ENCODE assay signal across 13 cellular contexts in the genomic region with DNA sequence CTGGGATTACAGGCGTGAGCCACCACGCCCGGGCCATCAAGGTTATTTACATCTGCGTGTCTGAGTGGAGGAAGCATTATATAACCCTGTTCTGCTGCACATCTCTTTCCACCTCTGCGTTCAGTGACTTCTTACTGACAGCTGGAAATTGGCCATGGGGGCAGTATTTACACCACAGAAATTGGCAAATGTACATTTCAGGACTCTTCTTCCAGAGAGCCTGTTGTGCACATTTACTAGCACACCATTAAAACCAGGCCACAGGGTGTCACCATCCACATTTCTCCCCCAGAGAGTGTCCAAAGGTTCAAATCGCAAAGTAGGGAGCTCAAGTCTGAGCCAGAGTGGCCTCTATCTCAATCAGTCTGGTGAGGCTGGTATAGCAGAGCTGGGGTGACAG.
DNase-seq lines count a peak whose midpoint lies in the region; ATAC-seq, FAIRE-seq and TF ChIP-seq lines count a peak whose summit lies in the region.
"Had no signal": no experiment of that assay in that cellular context is flagged by ENCODE, and none has a peak within 500 bp of the region (broad histone marks: within the 10 kb centered on the region; RNA-seq: fewer than 3 reads in every experiment).

No MANE protein-coding gene starts in this region.

- FAIRE-seq in small intestine (lab: Jason Lieb, UNC), result no peak

- no peaks in the 10 kb centered on the region for H3K9me3 ChIP-seq in small intestine (ENCODE audit: control insufficient read depth, low read depth)
- no peaks in the 10 kb centered on the region for H3K9me3 ChIP-seq in adrenal gland (replicated peaks in 1 of 3)
- H3K9me3 ChIP-seq: left ventricle myocardium inferior had no signal

- WGBS in small intestine, 3 donors, result 83 to 94% (median 84%) methylated on average over 6 of the region's 6 CpGs
- 95 to 97% (median 96%) methylated on average over 6 of the region's 6 CpGs for WGBS in adrenal gland, 4 donors

- TF ChIP-seq CTCF in RWPE1 (conservative IDR thresholded peaks at IDR 0.05; ENCODE audit: low read depth) (no peak), coronary artery (IDR thresholded peaks at IDR 0.05) (no peak), adrenal gland (IDR thresholded peaks at IDR 0.05) (no peak)

- no peak for ATAC-seq in HG03571 (IDR thresholded peaks at IDR 0.05; ENCODE audit: unreplicated experiment)

- H3K4me1 ChIP-seq in small intestine (ENCODE audit: control insufficient read depth in 2 of 2, insufficient read depth in 1 of 2, low read depth in 1 of 2, low read length in 1 of 2) (peaks cover 20 to 30% of the 10 kb centered on the region in 2 donors), adrenal gland (replicated peaks in 1 of 2) (peaks cover 30 to 49% of the 10 kb centered on the region in 2 donors)

- CTCF ChIA-PET in RWPE1 (lab: Yijun Ruan, JAX), result interaction anchor here (0.6 kb wide), 1 partner anchor 11 kb away, joined by 4 read pairs; no protein-coding TSS in a partner anchor

- H3K27me3 ChIP-seq in small intestine (ENCODE audit: control insufficient read depth in 2 of 2, insufficient read depth in 2 of 2, low read length in 2 of 2) (no peaks in the 10 kb centered on the region), adrenal gland (no peaks in the 10 kb centered on the region)

- H3K27ac ChIP-seq in RWPE1 (peak overlapping the region; percentile 84), coronary artery (peak overlapping the region; percentile 70 to 83), small intestine (ENCODE audit: low read depth in 1 of 2, low read length in 1 of 2) (peak overlapping the region in 1 of 2 donors; percentile 81), adrenal gland (peak overlapping the region in 1 of 5 donors; percentile 46)
- H3K27ac ChIP-seq: left ventricle myocardium inferior, parathyroid adenoma, VCaP had no signal

- POLR2A ChIA-PET in RWPE1 (lab: Yijun Ruan, JAX; ENCODE audit: low non-redundant PET), result no interaction called here

- DNase-seq in EH (ENCODE audit: low read depth), result peak; percentile 13
- no peak for DNase-seq in RWPE1 (ENCODE audit: low spot score)
- no peak for DNase-seq in coronary artery (ENCODE audit: low spot score)
- peak; percentile 38 for DNase-seq in small intestine
- DNase-seq in NCI-H524 (lab: John Stamatoyannopoulos, UW), result no peak
- DNase-seq in adrenal gland, result no peak
- DNase-seq in globus pallidus (ENCODE audit: low spot score), result no peak
- DNase-seq: activated gamma-delta T cell treated with Interleukin-2 at 50 U/mL for 16 hours, left ventricle myocardium inferior, NCI-H2227 treated with DMSO at 0.1 percent for 48 hours had no signal

- no peaks in the 10 kb centered on the region for H3K36me3 ChIP-seq in small intestine (ENCODE audit: control insufficient read depth in 2 of 2, insufficient read depth in 2 of 2, low read length in 2 of 2)
- H3K36me3 ChIP-seq in adrenal gland (replicated peaks in 1 of 2), result no peaks in the 10 kb centered on the region
- H3K36me3 ChIP-seq: left ventricle myocardium inferior had no signal

- H3K4me3 ChIP-seq in coronary artery (no peak overlapping the region), small intestine (ENCODE audit: low read depth in 1 of 2, low read length in 2 of 2) (no peak overlapping the region), adrenal gland (no peak overlapping the region)
- H3K4me3 ChIP-seq: left ventricle myocardium inferior had no signal

- intact Hi-C loops in adrenal gland (cut with DNase I), result loop anchor here in 1 of 2 donors (5.0 kb wide), 1 partner anchor 312 kb away; no protein-coding TSS in a partner anchor

- TF ChIP-seq POLR2A in adrenal gland (IDR thresholded peaks at IDR 0.05), result no peak

Comparison
In these comparisons a context has a peak if more than half of its experiments do, and no peak if none do; other contexts are left out.
1. DNase-seq: peak in EH (single experiment) and small intestine (single experiment); none in RWPE1 (single experiment), coronary artery (single experiment), NCI-H524 (0 of 2), adrenal gland (0 of 7) and globus pallidus (single experiment).